ENCODE assay signal across 17 cellular contexts in genomic region chr1:14660795-14661194, GRCh38.
DNase-seq lines count a peak whose midpoint lies in the region; ATAC-seq and TF ChIP-seq lines count a peak whose summit lies in the region.
"Had no signal": no experiment of that assay in that cellular context is flagged by ENCODE, and none has a peak within 500 bp of the region (broad histone marks: within the 10 kb centered on the region; RNA-seq: fewer than 3 reads in every experiment).

No MANE protein-coding gene starts in this region.

- TF ChIP-seq CTCF in OCI-LY7 (conservative IDR thresholded peaks at IDR 0.05; ENCODE audit: low read length) = no peak
- TF ChIP-seq CTCF in fibroblast of pulmonary artery (IDR thresholded peaks at IDR 0.05; ENCODE audit: low read length, missing control alignments) = no peak
- no peak for TF ChIP-seq CTCF in neural crest cell (conservative IDR thresholded peaks at IDR 0.05)

- H3K4me3 Mint-ChIP-seq in neural crest cell = no peak overlapping the region
- H3K4me3 Mint-ChIP-seq: activated T-helper 17 cell treated with anti-CD3 and anti-CD28 coated beads, Interleukin-2, amount 50 U/mL, for 72 hours; endodermal cell; HFFc6; natural killer cell had no signal

- DNase-seq in GM23248 = peak; percentile 2
- peak; percentile 39 for DNase-seq in OCI-LY7 (ENCODE audit: low spot score)
- DNase-seq in fibroblast of pulmonary artery (ENCODE audit: low read depth) = peak; percentile 0
- DNase-seq in neural crest cell (ENCODE audit: low read depth, low spot score) = no peak
- no peak for DNase-seq in LoVo (ENCODE audit: low spot score)
- no peak for DNase-seq in SW480 (ENCODE audit: low spot score)
- DNase-seq in cerebellum (ENCODE audit: low spot score) = no peak
- DNase-seq: endodermal cell, GF-D8, HFFc6, natural killer cell, NCI-H1930, PC-9 had no signal

- H3K27me3 ChIP-seq in GM23248 (replicated peaks; ENCODE audit: insufficient read depth) = 0 out of 2 replicates have a peak, but pooled peaks cover 4% of the 10 kb centered on the region

- H3K27ac Mint-ChIP-seq in neural crest cell (ENCODE audit: unreplicated experiment) = peak overlapping the region; percentile 78
- H3K27ac Mint-ChIP-seq: activated T-helper 17 cell treated with anti-CD3 and anti-CD28 coated beads, Interleukin-2, amount 50 U/mL, for 72 hours; endodermal cell; HFFc6; natural killer cell had no signal

- H3K36me3 Mint-ChIP-seq in neural crest cell (ENCODE audit: low read depth) = peaks cover 3% of the 10 kb centered on the region
- H3K36me3 Mint-ChIP-seq: natural killer cell had no signal

- H3K4me3 ChIP-seq in GM23248 (peak overlapping the region; percentile 38; the same call in 1 of the 2 replicates), OCI-LY7 (ENCODE audit: low read depth, low read length, poor library complexity, severe bottlenecking) (peak overlapping the region; percentile 4), fibroblast of pulmonary artery (replicated peaks; ENCODE audit: low read depth, low read length) (no peak overlapping the region)
- H3K4me3 ChIP-seq: PC-9 had no signal

- no peaks in the 10 kb centered on the region for H3F3A ChIP-seq in GM23248 (ENCODE audit: insufficient read depth)

- H3K36me3 ChIP-seq in GM23248 (ENCODE audit: low read depth) (no peaks in the 10 kb centered on the region), OCI-LY7 (ENCODE audit: insufficient read depth, low read length) (no peaks in the 10 kb centered on the region)

- H3K9me3 ChIP-seq in GM23248 (ENCODE audit: low read depth) (no peaks in the 10 kb centered on the region), OCI-LY7 (ENCODE audit: low read length) (peaks cover 5% of the 10 kb centered on the region; the same call in 1 of the 2 replicates)

- H3K4me2 ChIP-seq in GM23248 (ENCODE audit: unreplicated experiment) = no peak overlapping the region
- H3K4me2 ChIP-seq in OCI-LY7 (ENCODE audit: low read length) = peak overlapping the region; percentile 36
- H3K4me2 ChIP-seq: PC-9 had no signal

- H3K4me1 ChIP-seq in GM23248 (ENCODE audit: insufficient read depth) (no peaks in the 10 kb centered on the region), OCI-LY7 (ENCODE audit: insufficient read depth, low read length, poor library complexity, severe bottlenecking) (peaks cover 25% of the 10 kb centered on the region)

- H3K27me3 Mint-ChIP-seq in neural crest cell (ENCODE audit: low read depth) = no peaks in the 10 kb centered on the region

- H3K9ac ChIP-seq in GM23248 = no peak overlapping the region

- intact Hi-C loops in OCI-LY7 (cut with micrococcal nuclease; ENCODE audit: unreplicated experiment) = no loop called here

- H3K9me3 Mint-ChIP-seq in neural crest cell = no peaks in the 10 kb centered on the region
- H3K9me3 Mint-ChIP-seq: activated T-helper 17 cell treated with anti-CD3 and anti-CD28 coated beads, Interleukin-2, amount 50 U/mL, for 72 hours; natural killer cell had no signal

- H3K4me1 Mint-ChIP-seq in neural crest cell = peaks cover 13% of the 10 kb centered on the region
- H3K4me1 Mint-ChIP-seq: activated T-helper 17 cell treated with anti-CD3 and anti-CD28 coated beads, Interleukin-2, amount 50 U/mL, for 72 hours; natural killer cell had no signal

- H3K9me2 ChIP-seq in GM23248 (ENCODE audit: insufficient read depth) = no peaks in the 10 kb centered on the region
- no peaks in the 10 kb centered on the region for H3K9me2 ChIP-seq in OCI-LY7 (ENCODE audit: insufficient read depth, low read length)

- H3K79me2 ChIP-seq in GM23248 (ENCODE audit: insufficient read depth) = no peaks in the 10 kb centered on the region
- no peaks in the 10 kb centered on the region for H3K79me2 ChIP-seq in OCI-LY7 (ENCODE audit: insufficient read depth, low read depth, low read length)

- H4K20me1 ChIP-seq in GM23248 (ENCODE audit: insufficient read depth) (no peaks in the 10 kb centered on the region), OCI-LY7 (ENCODE audit: insufficient read depth, low read length) (no peaks in the 10 kb centered on the region)

- POLR2A ChIA-PET in OCI-LY7 (lab: Charles Lee) = interaction anchor here (0.6 kb wide), 1 partner anchor 663 kb away, joined by 3 read pairs; no protein-coding TSS in a partner anchor

- ATAC-seq in GM21717 (IDR thresholded peaks at IDR 0.05; ENCODE audit: unreplicated experiment) = no peak
- ATAC-seq: activated T-helper 17 cell treated with anti-CD3 and anti-CD28 coated beads, Interleukin-2, amount 50 U/mL, for 72 hours; natural killer cell; SK-N-SH treated with all-trans-retinoic acid at 6 μM for 48 hours had no signal

- WGBS in GM23248 (ENCODE audit: low coverage in 1 of 2, low lambda C conversion rate in 2 of 2, missing lambda C conversion rate in 2 of 2), 2 experiments = 49 to 51% methylated on average over 8 of the region's 8 CpGs

- in situ Hi-C loops in GM23248 (cut with MboI) = no loop called here

- BruUV-seq in OCI-LY7 (replicated peaks; lab: Mats Ljungman, UMichigan) = no TSS peak

- CTCF ChIA-PET in OCI-LY7 (lab: Charles Lee; ENCODE audit: unreplicated experiment) = no interaction called here

- H2AFZ ChIP-seq in GM23248 (peak overlapping the region; percentile 58; the same call in 1 of the 2 replicates), OCI-LY7 (ENCODE audit: low read length) (peak overlapping the region; percentile 80)
- H2AFZ ChIP-seq: PC-9 had no signal

- H3K27ac ChIP-seq in GM23248 (no peak overlapping the region), OCI-LY7 (ENCODE audit: low read depth, low read length, poor library complexity, severe bottlenecking) (peak overlapping the region; percentile 56)
- H3K27ac ChIP-seq: PC-9, VCaP had no signal

Comparison
In these comparisons a context has a peak if more than half of its experiments do, and no peak if none do; other contexts are left out.
1. DNase-seq: peak in GM23248 (single experiment), OCI-LY7 (single experiment) and fibroblast of pulmonary artery (single experiment); none in neural crest cell (single experiment), LoVo (single experiment), SW480 (single experiment) and cerebellum (single experiment).